In genomic region chr16:35308674-35309073, GRCh38 we compare ENCODE assay signal across 18 cellular contexts.
DNase-seq lines count a peak whose midpoint lies in the region; ATAC-seq and TF ChIP-seq lines count a peak whose summit lies in the region.
"Had no signal": no experiment of that assay in that cellular context is flagged by ENCODE, and none has a peak within 500 bp of the region (broad histone marks: within the 10 kb centered on the region; RNA-seq: fewer than 3 reads in every experiment).

No MANE protein-coding gene starts in this region.

- WGBS in prostate gland: 73% methylated on average over 5 of the region's 5 CpGs
- 58 to 70% (median 67%) methylated on average over 5 of the region's 5 CpGs for WGBS in adrenal gland, 4 donors

- TF ChIP-seq POLR2A in prostate gland (IDR thresholded peaks at IDR 0.05) (no peak), adrenal gland (IDR thresholded peaks at IDR 0.05) (no peak)

- H3K36me3 ChIP-seq in RWPE2 (ENCODE audit: low read depth) (no peaks in the 10 kb centered on the region), prostate gland (no peaks in the 10 kb centered on the region), BE2C (no peaks in the 10 kb centered on the region), adrenal gland (replicated peaks in 1 of 2) (no peaks in the 10 kb centered on the region)
- H3K36me3 ChIP-seq: HAP-1 had no signal

- peaks cover 4% of the 10 kb centered on the region for H3K36me3 Mint-ChIP-seq in endothelial cell (ENCODE audit: low read depth, unreplicated experiment)
- H3K36me3 Mint-ChIP-seq: CD4-positive, CD25-positive, alpha-beta regulatory T cell; CD8-positive, alpha-beta memory T cell had no signal

- H3K4me3 ChIP-seq in RWPE2 (ENCODE audit: severe bottlenecking) (no peak overlapping the region), prostate gland (no peak overlapping the region), BE2C (ENCODE audit: low read depth, low read length) (no peak overlapping the region), adrenal gland (no peak overlapping the region)
- H3K4me3 ChIP-seq: GM23248, HAP-1 had no signal

- peak overlapping the region; percentile 61 for H3K27ac Mint-ChIP-seq in endothelial cell (ENCODE audit: unreplicated experiment)
- H3K27ac Mint-ChIP-seq: B cell; CD4-positive, CD25-positive, alpha-beta regulatory T cell; CD8-positive, alpha-beta memory T cell had no signal

- no peaks in the 10 kb centered on the region for H3K4me1 Mint-ChIP-seq in endothelial cell (ENCODE audit: unreplicated experiment)
- H3K4me1 Mint-ChIP-seq: B cell; CD4-positive, CD25-positive, alpha-beta regulatory T cell; CD8-positive, alpha-beta memory T cell had no signal

- intact Hi-C loops in prostate gland (cut with DNase I) (no loop called here), left cardiac atrium (cut with DNase I) (no loop called here), adrenal gland (cut with DNase I) (no loop called here)

- H3K9me3 Mint-ChIP-seq in endothelial cell (ENCODE audit: unreplicated experiment): peaks cover 48% of the 10 kb centered on the region

- H3K4me3 Mint-ChIP-seq in endothelial cell (ENCODE audit: unreplicated experiment): no peak overlapping the region
- H3K4me3 Mint-ChIP-seq: B cell; CD4-positive, CD25-positive, alpha-beta regulatory T cell; CD8-positive, alpha-beta memory T cell had no signal

- H3K9me3 ChIP-seq in RWPE2 (ENCODE audit: severe bottlenecking) (no peaks in the 10 kb centered on the region), prostate gland (no peaks in the 10 kb centered on the region), BE2C (peaks cover 17% of the 10 kb centered on the region), adrenal gland (replicated peaks in 1 of 3) (no peaks in the 10 kb centered on the region)
- H3K9me3 ChIP-seq: HAP-1 had no signal

- peaks cover 4% of the 10 kb centered on the region for H3K27me3 Mint-ChIP-seq in endothelial cell (ENCODE audit: unreplicated experiment)
- H3K27me3 Mint-ChIP-seq: B cell; CD4-positive, CD25-positive, alpha-beta regulatory T cell; CD8-positive, alpha-beta memory T cell had no signal

- H3K27me3 ChIP-seq in RWPE2 (ENCODE audit: insufficient read depth, poor library complexity, severe bottlenecking): no peaks in the 10 kb centered on the region
- H3K27me3 ChIP-seq in prostate gland (replicated peaks; ENCODE audit: insufficient read depth): no peaks in the 10 kb centered on the region
- H3K27me3 ChIP-seq in BE2C: no peaks in the 10 kb centered on the region
- H3K27me3 ChIP-seq in adrenal gland: no peaks in the 10 kb centered on the region

- H3K4me1 ChIP-seq in RWPE2 (ENCODE audit: insufficient read depth, poor library complexity, severe bottlenecking): peaks cover 27% of the 10 kb centered on the region
- H3K4me1 ChIP-seq in prostate gland (replicated peaks): no peaks in the 10 kb centered on the region
- H3K4me1 ChIP-seq in BE2C: no peaks in the 10 kb centered on the region
- no peaks in the 10 kb centered on the region for H3K4me1 ChIP-seq in adrenal gland (replicated peaks in 1 of 2)
- H3K4me1 ChIP-seq: HAP-1 had no signal

- 0 out of 3 replicates have a peak, but pooled peaks have one; percentile 23 for ATAC-seq in RWPE2 (ENCODE audit: low read depth)
- ATAC-seq in esophagus mucosa: peak; percentile 70
- ATAC-seq in left cardiac atrium: no peak
- ATAC-seq in stimulated activated naive CD8-positive, alpha-beta T cell treated with anti-CD3 and anti-CD28 coated beads, Interleukin-15, Interleukin-2, amounts not matched to agents 100 U/mL and 50 U/mL, for 24 hours: no peak

- TF ChIP-seq CTCF in RWPE2 (IDR thresholded peaks at IDR 0.05; ENCODE audit: poor library complexity, severe bottlenecking) (no peak), endothelial cell (IDR thresholded peaks at IDR 0.05; ENCODE audit: unreplicated experiment) (no peak), prostate gland (IDR thresholded peaks at IDR 0.05) (no peak), BE2C (IDR thresholded peaks at IDR 0.05; ENCODE audit: low read depth, low read length) (no peak), adrenal gland (IDR thresholded peaks at IDR 0.05) (no peak)

- no peak for DNase-seq in RWPE2 (ENCODE audit: low spot score)
- DNase-seq in endothelial cell (ENCODE audit: low spot score): no peak
- DNase-seq in prostate gland (ENCODE audit: low spot score): peak; percentile 25
- DNase-seq in BE2C: no peak
- DNase-seq in left cardiac atrium: no peak
- no peak for DNase-seq in adrenal gland
- DNase-seq in stimulated activated naive CD8-positive, alpha-beta T cell treated with anti-CD3 and anti-CD28 coated beads, Interleukin-15, Interleukin-2, amounts not matched to agents 100 U/mL and 50 U/mL, for 24 hours: no peak
- DNase-seq: 8988T; C1 segment of cervical spinal cord; CD4-positive, CD25-positive, alpha-beta regulatory T cell; CD8-positive, alpha-beta memory T cell; COR-L47; DMS 273 treated with DMSO at 0.1 percent for 48 hours; GM23248; IMR-90 had no signal

- peak overlapping the region; percentile 10 for H3K27ac ChIP-seq in RWPE2 (ENCODE audit: poor library complexity, severe bottlenecking)
- H3K27ac ChIP-seq in prostate gland: no peak overlapping the region
- H3K27ac ChIP-seq in adrenal gland: no peak overlapping the region
- H3K27ac ChIP-seq: GM23248 had no signal

Comparison
In these comparisons a context has a peak if more than half of its experiments do, and no peak if none do; other contexts are left out.
1. ATAC-seq: peak in RWPE2 (single experiment) and esophagus mucosa (single experiment); none in left cardiac atrium (0 of 2) and stimulated activated naive CD8-positive, alpha-beta T cell treated with anti-CD3 and anti-CD28 coated beads, Interleukin-15, Interleukin-2, amounts not matched to agents 100 U/mL and 50 U/mL, for 24 hours (single experiment).